Comparison of ENCODE assay signal across 8 cellular contexts in genomic region chr14:64510825-64511679, GRCh38. TPM values are rescaled to one million over a fixed set of nuclear protein-coding genes. Genes with fewer than 3 reads are reported as not detected.
DNase-seq lines count a peak whose midpoint lies in the region; ATAC-seq and TF ChIP-seq lines count a peak whose summit lies in the region.

No MANE protein-coding gene starts in this region.

- DNase-seq in GM12864 (ENCODE audit: low read depth), result no peak
- peak; percentile 65 for DNase-seq in NCI-H1105 (lab: John Stamatoyannopoulos, UW)
- DNase-seq in SKM-1 treated with dmso at 0.1 percent for 144 hours (lab: John Stamatoyannopoulos, UW; ENCODE audit: unreplicated experiment), result peak; percentile 33
- peak; percentile 15 for DNase-seq in activated naive CD8-positive, alpha-beta T cell treated with anti-CD3 and anti-CD28 coated beads, Interleukin-2, amount 50 U/mL, for 16 hours (ENCODE audit: low read depth, low spot score)
- peak; percentile 76 to 81 for DNase-seq in cardiac muscle cell (ENCODE audit: low read depth in 1 of 2, low spot score in 1 of 2)
- DNase-seq in psoas muscle, result peak in 1 of 2 donors; percentile 43

- H3K4me3 ChIP-seq in GM12864 (ENCODE audit: low read depth, low read length) (peak overlapping the region; percentile 10; the same call in 1 of the 2 replicates), cardiac muscle cell (no peak overlapping the region), psoas muscle (no peak overlapping the region)

- H3K9me3 ChIP-seq in cardiac muscle cell (ENCODE audit: low read depth) (no peaks in the 10 kb centered on the region), psoas muscle (no peaks in the 10 kb centered on the region)

- H3K27me3 ChIP-seq in cardiac muscle cell (no peaks in the 10 kb centered on the region), psoas muscle (ENCODE audit: insufficient read depth in 3 of 3, low read length in 2 of 3) (no peaks in the 10 kb centered on the region)

- ATAC-seq in psoas muscle (peak; percentile 58 to 76 (median 70)), HG02973 (IDR thresholded peaks at IDR 0.05; ENCODE audit: unreplicated experiment) (no peak), GM21825 (IDR thresholded peaks at IDR 0.05; ENCODE audit: unreplicated experiment) (no peak)

- H3K4me1 ChIP-seq in cardiac muscle cell (ENCODE audit: low read depth) (peaks cover 31% of the 10 kb centered on the region), psoas muscle (peaks cover 57% of the 10 kb centered on the region)

- TF ChIP-seq CTCF in GM12864 (IDR thresholded peaks at IDR 0.05; ENCODE audit: low read depth, low read length, missing control alignments) (peak; percentile 83), cardiac muscle cell (IDR thresholded peaks at IDR 0.05; ENCODE audit: low read depth, low read length) (peak; percentile 89), psoas muscle (IDR thresholded peaks at IDR 0.05) (peak; percentile 91)

- 19 to 21% (median 20%) methylated on average over 4 of the region's 4 CpGs for whole genome bisulfite sequencing in psoas muscle, 3 donors

- intact Hi-C loops in psoas muscle (cut with DNase I), result no loop called here

- H3K27ac ChIP-seq in cardiac muscle cell (no peak overlapping the region), psoas muscle (peak overlapping the region; percentile 48)

- H3K36me3 ChIP-seq in cardiac muscle cell (no peaks in the 10 kb centered on the region), psoas muscle (ENCODE audit: insufficient read depth in 1 of 2, low read depth in 1 of 2) (no peaks in the 10 kb centered on the region)

RNA-seq across cellular contexts. Expression of gene ZBTB1, which starts 6.5 kb away (rescaled TPM):
- total RNA-seq in cardiac muscle cell, result 22.5 and 31.4 TPM in 2 replicates
- polyA plus RNA-seq in cardiac muscle cell, result 23.4 and 28.5 TPM in 2 replicates
- 10 to 100 TPM; 18.6 to 26.3 (median 22.7) TPM for total RNA-seq in psoas muscle
- 10 to 100 TPM; 11.0 to 39.2 (median 13.8) TPM for polyA plus RNA-seq in psoas muscle

RNA-seq across cellular contexts. Expression of gene ZBTB25, which starts 7.4 kb away (rescaled TPM):
- total RNA-seq in cardiac muscle cell (7.5 and 11.3 TPM in 2 replicates), psoas muscle (10 to 100 TPM; 10.2 to 12.7 (median 11.8) TPM)
- polyA plus RNA-seq in cardiac muscle cell (13.3 and 20.9 TPM in 2 replicates), psoas muscle (10 to 100 TPM in 1 of 3 donors, 1 to 10 TPM in 2; 2.7 to 11.2 (median 3.2) TPM)

RNA-seq across cellular contexts. Expression of gene HSPA2, which starts 29.5 kb away (rescaled TPM):
- total RNA-seq in cardiac muscle cell, result 1.1 and 2.4 TPM in 2 replicates
- 0.93 and 2.3 TPM in 2 replicates for polyA plus RNA-seq in cardiac muscle cell
- 10 to 100 TPM; 25.0 to 65.6 (median 54.1) TPM for total RNA-seq in psoas muscle
- polyA plus RNA-seq in psoas muscle, result 100 to 1,000 TPM in 1 of 3 donors, 10 to 100 TPM in 1, 1 to 10 TPM in 1; 4.1 to 180 (median 33.8) TPM

RNA-seq across cellular contexts. Expression of gene PPP1R36, which starts 38.7 kb away (rescaled TPM):
- total RNA-seq in cardiac muscle cell (0.53 TPM in 1 of 2 replicates, not detected in the other), psoas muscle (under 1 TPM in 3 of 4 donors, not detected in 1; 0.30 to 0.71 (median 0.46) TPM)
- polyA plus RNA-seq in cardiac muscle cell (0.19 and 0.40 TPM in 2 replicates), psoas muscle (under 1 TPM in 2 of 3 donors, not detected in 1; 0.16 to 0.86 TPM)

RNA-seq across cellular contexts. Expression of gene AKAP5, which starts 45.8 kb away (rescaled TPM):
- 0.63 and 1.3 TPM in 2 replicates for total RNA-seq in cardiac muscle cell
- 0.18 and 0.94 TPM in 2 replicates for polyA plus RNA-seq in cardiac muscle cell
- total RNA-seq in psoas muscle, result under 1 TPM; 0.06 to 0.18 (median 0.14) TPM
- under 1 TPM; 0.01 to 0.08 (median 0.04) TPM for polyA plus RNA-seq in psoas muscle

Comparison
In these comparisons a context has a peak if more than half of its experiments do, and no peak if none do; other contexts are left out.
1. ATAC-seq: peak in psoas muscle (4 of 4); none in HG02973 (single experiment) and GM21825 (single experiment).
2. Peak in every context shown above with its lines, with median percentiles within 50 percentile points of each other: CTCF ChIP-seq.